ENCODE assay signal across 1 cellular context in the genomic region with DNA sequence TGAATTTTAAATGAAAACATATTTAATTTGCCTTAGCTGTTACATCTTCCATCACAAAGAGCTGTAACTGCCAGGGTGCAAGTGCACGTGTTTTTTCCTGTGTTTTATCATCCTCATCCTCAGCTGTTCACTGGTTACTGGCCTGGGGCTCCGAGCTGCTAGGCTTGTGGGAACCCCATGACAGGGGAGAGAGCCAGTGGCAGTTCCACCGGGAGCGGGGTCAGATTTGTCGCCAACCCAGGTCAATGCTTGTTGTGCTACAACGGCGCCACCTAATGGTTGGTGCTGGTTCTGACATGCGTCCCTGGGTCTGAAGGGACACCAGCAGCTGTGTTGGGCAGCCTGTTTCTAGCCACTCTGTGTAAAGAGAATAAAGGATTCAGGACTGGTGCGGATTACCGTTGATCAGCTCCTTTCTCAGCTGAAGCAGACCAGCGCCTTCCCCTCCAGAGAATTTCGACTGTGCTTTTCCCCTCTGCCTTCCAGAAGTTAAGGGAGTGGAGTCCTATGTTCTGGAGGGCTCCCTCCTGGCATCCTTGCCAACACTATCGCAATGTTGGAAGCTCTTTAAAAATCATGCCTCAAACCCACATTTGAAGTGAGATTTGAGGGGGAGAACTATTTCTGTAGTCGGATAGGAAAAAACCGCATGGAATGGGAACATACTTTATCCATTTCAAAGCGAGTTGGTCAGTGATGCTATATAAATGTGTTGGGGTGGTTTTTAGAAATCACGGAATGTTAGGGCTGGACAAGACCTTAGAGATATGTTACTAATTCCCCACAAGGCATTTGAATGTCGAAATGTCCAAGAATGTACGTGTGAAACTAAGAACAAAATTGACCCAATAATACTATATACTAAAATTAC.
TF ChIP-seq lines count a peak whose summit lies in the region.

No MANE protein-coding gene starts in this region.

TF ChIP-seq in HepG2, 621 proteins besides CTCF, POLR2A, EP300 and RAD21 (continued from another document and continues in another):
- TF ChIP-seq, protein P1, sequence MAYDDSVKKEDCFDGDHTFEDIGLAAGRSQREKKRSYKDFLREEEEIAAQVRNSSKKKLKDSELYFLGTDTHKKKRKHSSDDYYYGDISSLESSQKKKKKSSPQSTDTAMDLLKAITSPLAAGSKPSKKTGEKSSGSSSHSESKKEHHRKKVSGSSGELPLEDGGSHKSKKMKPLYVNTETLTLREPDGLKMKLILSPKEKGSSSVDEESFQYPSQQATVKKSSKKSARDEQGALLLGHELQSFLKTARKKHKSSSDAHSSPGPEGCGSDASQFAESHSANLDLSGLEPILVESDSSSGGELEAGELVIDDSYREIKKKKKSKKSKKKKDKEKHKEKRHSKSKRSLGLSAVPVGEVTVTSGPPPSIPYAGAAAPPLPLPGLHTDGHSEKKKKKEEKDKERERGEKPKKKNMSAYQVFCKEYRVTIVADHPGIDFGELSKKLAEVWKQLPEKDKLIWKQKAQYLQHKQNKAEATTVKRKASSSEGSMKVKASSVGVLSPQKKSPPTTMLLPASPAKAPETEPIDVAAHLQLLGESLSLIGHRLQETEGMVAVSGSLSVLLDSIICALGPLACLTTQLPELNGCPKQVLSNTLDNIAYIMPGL (CRISPR knock-in tag; IDR thresholded peaks at IDR 0.05; ENCODE audit: borderline replicate concordance in 1 of 2, low read depth in 1 of 2) = peak in 1 of 2 experiments; percentile 90; a peak in 1 of 4 replicates
- TF ChIP-seq, protein P2, sequence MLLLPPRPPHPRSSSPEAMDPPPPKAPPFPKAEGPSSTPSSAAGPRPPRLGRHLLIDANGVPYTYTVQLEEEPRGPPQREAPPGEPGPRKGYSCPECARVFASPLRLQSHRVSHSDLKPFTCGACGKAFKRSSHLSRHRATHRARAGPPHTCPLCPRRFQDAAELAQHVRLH (CRISPR knock-in tag; IDR thresholded peaks at IDR 0.05; ENCODE audit: borderline replicate concordance, low read depth) = peak; percentile 81; the same call in 1 of the 2 replicates
- TF ChIP-seq ZNF350 (CRISPR knock-in tag; IDR thresholded peaks at IDR 0.05; ENCODE audit: borderline replicate concordance, low read depth) = peak; percentile 74
- peak; percentile 37; the same call in 1 of the 2 replicates for TF ChIP-seq ZSCAN25 (CRISPR knock-in tag; IDR thresholded peaks at IDR 0.05)
- TF ChIP-seq KLF11 (CRISPR knock-in tag; IDR thresholded peaks at IDR 0.05) = peak; percentile 65; the same call in 1 of the 2 replicates
- no peak for TF ChIP-seq SP1 (IDR thresholded peaks at IDR 0.05)
- TF ChIP-seq SP1 (CRISPR knock-in tag; IDR thresholded peaks at IDR 0.05) = peak; percentile 64
- TF ChIP-seq SP140L (CRISPR knock-in tag; IDR thresholded peaks at IDR 0.05; ENCODE audit: borderline replicate concordance) = 0 out of 2 replicates have a peak, but pooled peaks have one; percentile 53
- no peak for TF ChIP-seq AGO1 (IDR thresholded peaks at IDR 0.05; ENCODE audit: low read depth, low read length, poor library complexity, severe bottlenecking)
- 0 out of 2 replicates have a peak, but pooled peaks have one; percentile 60 for TF ChIP-seq ZNF451 (CRISPR knock-in tag; IDR thresholded peaks at IDR 0.05)
- no peak for TF ChIP-seq ZBTB1 (CRISPR knock-in tag; IDR thresholded peaks at IDR 0.05; ENCODE audit: borderline replicate concordance)
- TF ChIP-seq YEATS4 (CRISPR knock-in tag; IDR thresholded peaks at IDR 0.05; ENCODE audit: borderline replicate concordance) = no peak
- TF ChIP-seq JARID2 (CRISPR knock-in tag; IDR thresholded peaks at IDR 0.05; ENCODE audit: insufficient replicate concordance) = peak; percentile 89
- peak; percentile 63; the same call in 1 of the 2 replicates for TF ChIP-seq ZNF274 (CRISPR knock-in tag; IDR thresholded peaks at IDR 0.05)
- TF ChIP-seq RELA (CRISPR knock-in tag; IDR thresholded peaks at IDR 0.05) = peak; percentile 93
- no peak for TF ChIP-seq TP53 (CRISPR knock-in tag; conservative IDR thresholded peaks at IDR 0.05)
- 0 out of 2 replicates have a peak, but pooled peaks have one; percentile 33 for TF ChIP-seq ZNF614 (CRISPR knock-in tag; IDR thresholded peaks at IDR 0.05; ENCODE audit: borderline replicate concordance)
- TF ChIP-seq, protein P3, sequence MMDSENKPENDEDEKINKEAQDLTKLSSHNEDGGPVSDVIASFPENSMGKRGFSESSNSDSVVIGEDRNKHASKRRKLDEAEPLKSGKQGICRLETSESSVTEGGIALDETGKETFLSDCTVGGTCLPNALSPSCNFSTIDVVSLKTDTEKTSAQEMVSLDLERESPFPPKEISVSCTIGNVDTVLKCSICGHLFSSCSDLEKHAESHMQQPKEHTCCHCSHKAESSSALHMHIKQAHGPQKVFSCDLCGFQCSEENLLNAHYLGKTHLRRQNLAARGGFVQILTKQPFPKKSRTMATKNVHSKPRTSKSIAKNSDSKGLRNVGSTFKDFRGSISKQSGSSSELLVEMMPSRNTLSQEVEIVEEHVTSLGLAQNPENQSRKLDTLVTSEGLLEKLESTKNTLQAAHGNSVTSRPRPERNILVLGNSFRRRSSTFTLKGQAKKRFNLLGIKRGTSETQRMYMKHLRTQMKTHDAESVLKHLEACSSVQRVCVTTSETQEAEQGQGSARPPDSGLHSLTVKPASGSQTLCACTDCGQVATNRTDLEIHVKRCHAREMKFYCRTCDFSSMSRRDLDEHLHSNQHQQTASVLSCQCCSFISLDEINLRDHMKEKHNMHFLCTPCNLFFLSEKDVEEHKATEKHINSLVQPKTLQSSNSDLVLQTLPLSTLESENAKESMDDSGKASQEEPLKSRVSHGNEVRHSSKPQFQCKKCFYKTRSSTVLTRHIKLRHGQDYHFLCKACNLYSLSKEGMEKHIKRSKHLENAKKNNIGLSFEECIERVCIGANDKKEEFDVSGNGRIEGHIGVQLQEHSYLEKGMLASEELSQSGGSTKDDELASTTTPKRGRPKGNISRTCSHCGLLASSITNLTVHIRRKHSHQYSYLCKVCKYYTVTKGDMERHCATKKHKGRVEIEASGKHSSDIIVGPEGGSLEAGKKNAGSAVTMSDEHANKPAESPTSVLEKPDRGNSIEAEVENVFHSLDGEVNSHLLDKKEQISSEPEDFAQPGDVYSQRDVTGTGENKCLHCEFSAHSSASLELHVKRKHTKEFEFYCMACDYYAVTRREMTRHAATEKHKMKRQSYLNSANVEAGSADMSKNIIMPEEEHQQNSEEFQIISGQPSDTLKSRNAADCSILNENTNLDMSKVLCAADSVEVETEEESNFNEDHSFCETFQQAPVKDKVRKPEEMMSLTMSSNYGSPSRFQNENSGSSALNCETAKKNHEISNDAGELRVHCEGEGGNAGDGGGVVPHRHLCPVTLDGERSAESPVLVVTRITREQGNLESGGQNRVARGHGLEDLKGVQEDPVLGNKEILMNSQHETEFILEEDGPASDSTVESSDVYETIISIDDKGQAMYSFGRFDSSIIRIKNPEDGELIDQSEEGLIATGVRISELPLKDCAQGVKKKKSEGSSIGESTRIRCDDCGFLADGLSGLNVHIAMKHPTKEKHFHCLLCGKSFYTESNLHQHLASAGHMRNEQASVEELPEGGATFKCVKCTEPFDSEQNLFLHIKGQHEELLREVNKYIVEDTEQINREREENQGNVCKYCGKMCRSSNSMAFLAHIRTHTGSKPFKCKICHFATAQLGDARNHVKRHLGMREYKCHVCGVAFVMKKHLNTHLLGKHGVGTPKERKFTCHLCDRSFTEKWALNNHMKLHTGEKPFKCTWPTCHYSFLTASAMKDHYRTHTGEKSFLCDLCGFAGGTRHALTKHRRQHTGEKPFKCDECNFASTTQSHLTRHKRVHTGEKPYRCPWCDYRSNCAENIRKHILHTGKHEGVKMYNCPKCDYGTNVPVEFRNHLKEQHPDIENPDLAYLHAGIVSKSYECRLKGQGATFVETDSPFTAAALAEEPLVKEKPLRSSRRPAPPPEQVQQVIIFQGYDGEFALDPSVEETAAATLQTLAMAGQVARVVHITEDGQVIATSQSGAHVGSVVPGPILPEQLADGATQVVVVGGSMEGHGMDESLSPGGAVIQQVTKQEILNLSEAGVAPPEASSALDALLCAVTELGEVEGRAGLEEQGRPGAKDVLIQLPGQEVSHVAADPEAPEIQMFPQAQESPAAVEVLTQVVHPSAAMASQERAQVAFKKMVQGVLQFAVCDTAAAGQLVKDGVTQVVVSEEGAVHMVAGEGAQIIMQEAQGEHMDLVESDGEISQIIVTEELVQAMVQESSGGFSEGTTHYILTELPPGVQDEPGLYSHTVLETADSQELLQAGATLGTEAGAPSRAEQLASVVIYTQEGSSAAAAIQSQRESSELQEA (CRISPR knock-in tag; IDR thresholded peaks at IDR 0.05; ENCODE audit: not compliant biosample characterization) = peak; percentile 71
- peak; percentile 84 for TF ChIP-seq MIXL1 (CRISPR knock-in tag; IDR thresholded peaks at IDR 0.05)
- TF ChIP-seq, protein P4, sequence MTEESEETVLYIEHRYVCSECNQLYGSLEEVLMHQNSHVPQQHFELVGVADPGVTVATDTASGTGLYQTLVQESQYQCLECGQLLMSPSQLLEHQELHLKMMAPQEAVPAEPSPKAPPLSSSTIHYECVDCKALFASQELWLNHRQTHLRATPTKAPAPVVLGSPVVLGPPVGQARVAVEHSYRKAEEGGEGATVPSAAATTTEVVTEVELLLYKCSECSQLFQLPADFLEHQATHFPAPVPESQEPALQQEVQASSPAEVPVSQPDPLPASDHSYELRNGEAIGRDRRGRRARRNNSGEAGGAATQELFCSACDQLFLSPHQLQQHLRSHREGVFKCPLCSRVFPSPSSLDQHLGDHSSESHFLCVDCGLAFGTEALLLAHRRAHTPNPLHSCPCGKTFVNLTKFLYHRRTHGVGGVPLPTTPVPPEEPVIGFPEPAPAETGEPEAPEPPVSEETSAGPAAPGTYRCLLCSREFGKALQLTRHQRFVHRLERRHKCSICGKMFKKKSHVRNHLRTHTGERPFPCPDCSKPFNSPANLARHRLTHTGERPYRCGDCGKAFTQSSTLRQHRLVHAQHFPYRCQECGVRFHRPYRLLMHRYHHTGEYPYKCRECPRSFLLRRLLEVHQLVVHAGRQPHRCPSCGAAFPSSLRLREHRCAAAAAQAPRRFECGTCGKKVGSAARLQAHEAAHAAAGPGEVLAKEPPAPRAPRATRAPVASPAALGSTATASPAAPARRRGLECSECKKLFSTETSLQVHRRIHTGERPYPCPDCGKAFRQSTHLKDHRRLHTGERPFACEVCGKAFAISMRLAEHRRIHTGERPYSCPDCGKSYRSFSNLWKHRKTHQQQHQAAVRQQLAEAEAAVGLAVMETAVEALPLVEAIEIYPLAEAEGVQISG (CRISPR knock-in tag; IDR thresholded peaks at IDR 0.05) = peak; percentile 46; the same call in 1 of the 2 replicates
- no peak for TF ChIP-seq JDP2 (CRISPR knock-in tag; IDR thresholded peaks at IDR 0.05; ENCODE audit: borderline replicate concordance)
- TF ChIP-seq BCL6 (CRISPR knock-in tag; IDR thresholded peaks at IDR 0.05) = 0 out of 2 replicates have a peak, but pooled peaks have one; percentile 55
- TF ChIP-seq BHLHE40 (IDR thresholded peaks at IDR 0.05; ENCODE audit: low read length) = no peak
- no peak for TF ChIP-seq NCOR1 (IDR thresholded peaks at IDR 0.05; ENCODE audit: borderline replicate concordance, low read length)
- TF ChIP-seq FLYWCH1 (CRISPR knock-in tag; IDR thresholded peaks at IDR 0.05) = no peak
- TF ChIP-seq, protein P5, sequence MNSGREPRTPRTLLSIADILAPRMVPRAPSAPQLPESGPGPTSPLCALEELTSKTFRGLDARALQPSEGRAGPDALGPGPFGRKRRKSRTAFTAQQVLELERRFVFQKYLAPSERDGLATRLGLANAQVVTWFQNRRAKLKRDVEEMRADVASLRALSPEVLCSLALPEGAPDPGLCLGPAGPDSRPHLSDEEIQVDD (CRISPR knock-in tag; IDR thresholded peaks at IDR 0.05; ENCODE audit: borderline replicate concordance) = peak; percentile 37; the same call in 1 of the 2 replicates
- no peak for TF ChIP-seq ZNF18 (CRISPR knock-in tag; IDR thresholded peaks at IDR 0.05; ENCODE audit: insufficient replicate concordance)
- TF ChIP-seq ZNF740 (CRISPR knock-in tag; IDR thresholded peaks at IDR 0.05) = no peak
- TF ChIP-seq, protein P6, sequence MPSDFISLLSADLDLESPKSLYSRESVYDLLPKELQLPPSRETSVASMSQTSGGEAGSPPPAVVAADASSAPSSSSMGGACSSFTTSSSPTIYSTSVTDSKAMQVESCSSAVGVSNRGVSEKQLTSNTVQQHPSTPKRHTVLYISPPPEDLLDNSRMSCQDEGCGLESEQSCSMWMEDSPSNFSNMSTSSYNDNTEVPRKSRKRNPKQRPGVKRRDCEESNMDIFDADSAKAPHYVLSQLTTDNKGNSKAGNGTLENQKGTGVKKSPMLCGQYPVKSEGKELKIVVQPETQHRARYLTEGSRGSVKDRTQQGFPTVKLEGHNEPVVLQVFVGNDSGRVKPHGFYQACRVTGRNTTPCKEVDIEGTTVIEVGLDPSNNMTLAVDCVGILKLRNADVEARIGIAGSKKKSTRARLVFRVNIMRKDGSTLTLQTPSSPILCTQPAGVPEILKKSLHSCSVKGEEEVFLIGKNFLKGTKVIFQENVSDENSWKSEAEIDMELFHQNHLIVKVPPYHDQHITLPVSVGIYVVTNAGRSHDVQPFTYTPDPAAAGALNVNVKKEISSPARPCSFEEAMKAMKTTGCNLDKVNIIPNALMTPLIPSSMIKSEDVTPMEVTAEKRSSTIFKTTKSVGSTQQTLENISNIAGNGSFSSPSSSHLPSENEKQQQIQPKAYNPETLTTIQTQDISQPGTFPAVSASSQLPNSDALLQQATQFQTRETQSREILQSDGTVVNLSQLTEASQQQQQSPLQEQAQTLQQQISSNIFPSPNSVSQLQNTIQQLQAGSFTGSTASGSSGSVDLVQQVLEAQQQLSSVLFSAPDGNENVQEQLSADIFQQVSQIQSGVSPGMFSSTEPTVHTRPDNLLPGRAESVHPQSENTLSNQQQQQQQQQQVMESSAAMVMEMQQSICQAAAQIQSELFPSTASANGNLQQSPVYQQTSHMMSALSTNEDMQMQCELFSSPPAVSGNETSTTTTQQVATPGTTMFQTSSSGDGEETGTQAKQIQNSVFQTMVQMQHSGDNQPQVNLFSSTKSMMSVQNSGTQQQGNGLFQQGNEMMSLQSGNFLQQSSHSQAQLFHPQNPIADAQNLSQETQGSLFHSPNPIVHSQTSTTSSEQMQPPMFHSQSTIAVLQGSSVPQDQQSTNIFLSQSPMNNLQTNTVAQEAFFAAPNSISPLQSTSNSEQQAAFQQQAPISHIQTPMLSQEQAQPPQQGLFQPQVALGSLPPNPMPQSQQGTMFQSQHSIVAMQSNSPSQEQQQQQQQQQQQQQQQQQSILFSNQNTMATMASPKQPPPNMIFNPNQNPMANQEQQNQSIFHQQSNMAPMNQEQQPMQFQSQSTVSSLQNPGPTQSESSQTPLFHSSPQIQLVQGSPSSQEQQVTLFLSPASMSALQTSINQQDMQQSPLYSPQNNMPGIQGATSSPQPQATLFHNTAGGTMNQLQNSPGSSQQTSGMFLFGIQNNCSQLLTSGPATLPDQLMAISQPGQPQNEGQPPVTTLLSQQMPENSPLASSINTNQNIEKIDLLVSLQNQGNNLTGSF (CRISPR knock-in tag; IDR thresholded peaks at IDR 0.05) = no peak
- no peak for TF ChIP-seq ZNF235 (CRISPR knock-in tag; IDR thresholded peaks at IDR 0.05; ENCODE audit: borderline replicate concordance)
- TF ChIP-seq ZNF660 (CRISPR knock-in tag; IDR thresholded peaks at IDR 0.05; ENCODE audit: borderline replicate concordance, low read depth) = no peak
